1 cellular context compared by ENCODE assay signal in genomic region chr2:216181953-216182352, GRCh38.
TF ChIP-seq lines count a peak whose summit lies in the region.

No MANE protein-coding gene starts in this region.

TF ChIP-seq in WTC11, 78 proteins besides CTCF, POLR2A, EP300 and RAD21 (continued from another document):
- no peak for TF ChIP-seq PRDM15 (CRISPR knock-in tag; IDR thresholded peaks at IDR 0.05)
- no peak for TF ChIP-seq CREB1 (CRISPR knock-in tag; IDR thresholded peaks at IDR 0.05)
